1 cellular context compared by ENCODE assay signal in the genomic region with DNA sequence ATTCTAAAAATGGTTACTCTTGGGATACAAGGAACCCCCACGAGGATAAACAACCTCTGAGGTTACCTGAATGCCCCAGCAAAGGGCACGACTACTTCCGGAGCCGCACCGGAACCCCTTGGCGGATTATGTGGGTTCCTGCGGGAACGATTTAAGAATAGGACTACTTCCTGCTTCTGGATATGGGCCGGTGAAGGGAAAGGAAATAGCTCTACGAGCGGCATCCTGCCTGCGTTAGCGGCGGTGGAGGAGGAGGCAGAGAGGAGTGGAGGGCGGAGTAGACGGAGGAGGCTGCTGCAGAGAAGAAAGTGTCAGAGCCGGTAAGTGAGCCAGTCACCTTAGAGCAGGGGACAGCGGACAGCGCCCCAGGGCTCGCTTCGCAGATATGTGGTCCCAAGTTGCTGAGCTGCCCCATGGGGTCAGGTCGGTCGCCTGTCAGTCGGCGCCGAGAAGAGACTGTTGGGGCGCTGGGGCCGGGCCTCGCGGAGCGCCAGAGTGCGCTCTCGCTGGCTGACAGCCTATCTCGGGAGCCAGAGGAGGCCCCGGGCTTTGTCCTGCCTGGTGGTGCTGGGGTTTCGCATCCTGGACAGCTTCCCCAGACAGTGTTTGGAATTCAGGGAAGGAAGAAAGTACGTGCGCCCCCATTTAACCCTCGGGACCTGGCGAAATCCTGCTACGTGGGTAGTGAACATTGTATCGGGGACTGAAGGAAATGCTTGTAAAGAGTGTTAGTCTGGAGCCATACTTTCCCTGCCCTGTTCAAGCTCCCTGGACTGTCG.
TF ChIP-seq lines count a peak whose summit lies in the region.

A gene with protein sequence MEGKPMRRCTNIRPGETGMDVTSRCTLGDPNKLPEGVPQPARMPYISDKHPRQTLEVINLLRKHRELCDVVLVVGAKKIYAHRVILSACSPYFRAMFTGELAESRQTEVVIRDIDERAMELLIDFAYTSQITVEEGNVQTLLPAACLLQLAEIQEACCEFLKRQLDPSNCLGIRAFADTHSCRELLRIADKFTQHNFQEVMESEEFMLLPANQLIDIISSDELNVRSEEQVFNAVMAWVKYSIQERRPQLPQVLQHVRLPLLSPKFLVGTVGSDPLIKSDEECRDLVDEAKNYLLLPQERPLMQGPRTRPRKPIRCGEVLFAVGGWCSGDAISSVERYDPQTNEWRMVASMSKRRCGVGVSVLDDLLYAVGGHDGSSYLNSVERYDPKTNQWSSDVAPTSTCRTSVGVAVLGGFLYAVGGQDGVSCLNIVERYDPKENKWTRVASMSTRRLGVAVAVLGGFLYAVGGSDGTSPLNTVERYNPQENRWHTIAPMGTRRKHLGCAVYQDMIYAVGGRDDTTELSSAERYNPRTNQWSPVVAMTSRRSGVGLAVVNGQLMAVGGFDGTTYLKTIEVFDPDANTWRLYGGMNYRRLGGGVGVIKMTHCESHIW (plus strand): TSS at position 223 of the 779 bp plus-strand sequence. CDS start 1,063 bp downstream, outside the sequence.

TF ChIP-seq in HepG2, 621 proteins besides CTCF, POLR2A, EP300 and RAD21 (continued from another document and continues in another):
- TF ChIP-seq, protein P1, sequence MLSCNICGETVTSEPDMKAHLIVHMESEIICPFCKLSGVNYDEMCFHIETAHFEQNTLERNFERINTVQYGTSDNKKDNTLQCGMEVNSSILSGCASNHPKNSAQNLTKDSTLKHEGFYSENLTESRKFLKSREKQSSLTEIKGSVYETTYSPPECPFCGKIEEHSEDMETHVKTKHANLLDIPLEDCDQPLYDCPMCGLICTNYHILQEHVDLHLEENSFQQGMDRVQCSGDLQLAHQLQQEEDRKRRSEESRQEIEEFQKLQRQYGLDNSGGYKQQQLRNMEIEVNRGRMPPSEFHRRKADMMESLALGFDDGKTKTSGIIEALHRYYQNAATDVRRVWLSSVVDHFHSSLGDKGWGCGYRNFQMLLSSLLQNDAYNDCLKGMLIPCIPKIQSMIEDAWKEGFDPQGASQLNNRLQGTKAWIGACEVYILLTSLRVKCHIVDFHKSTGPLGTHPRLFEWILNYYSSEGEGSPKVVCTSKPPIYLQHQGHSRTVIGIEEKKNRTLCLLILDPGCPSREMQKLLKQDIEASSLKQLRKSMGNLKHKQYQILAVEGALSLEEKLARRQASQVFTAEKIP (CRISPR knock-in tag; IDR thresholded peaks at IDR 0.05; ENCODE audit: borderline replicate concordance): no peak
- TF ChIP-seq EHMT2 (IDR thresholded peaks at IDR 0.05; ENCODE audit: borderline replicate concordance, low read depth, low read length) (peak; percentile 98), ZNF615 (CRISPR knock-in tag; IDR thresholded peaks at IDR 0.05; ENCODE audit: borderline replicate concordance) (no peak), KLF6 (CRISPR knock-in tag; IDR thresholded peaks at IDR 0.05) (peak; percentile 67), NRL (CRISPR knock-in tag; IDR thresholded peaks at IDR 0.05; ENCODE audit: borderline replicate concordance) (peak; percentile 84; the same call in 1 of the 2 replicates), ZSCAN9 (CRISPR knock-in tag; IDR thresholded peaks at IDR 0.05; ENCODE audit: borderline replicate concordance) (peak; percentile 86), KMT2B (CRISPR knock-in tag; IDR thresholded peaks at IDR 0.05) (peak; percentile 98), PHF8 (CRISPR knock-in tag; IDR thresholded peaks at IDR 0.05) (peak; percentile 88), ETV5 (CRISPR knock-in tag; IDR thresholded peaks at IDR 0.05; ENCODE audit: borderline replicate concordance) (peak; percentile 94), SMAD3 (CRISPR knock-in tag; IDR thresholded peaks at IDR 0.05) (peak; percentile 94), HCFC1 (IDR thresholded peaks at IDR 0.05; ENCODE audit: low read depth, low read length) (peak; percentile 79), SUZ12 (IDR thresholded peaks at IDR 0.05; ENCODE audit: low read depth, low read length) (no peak), AHR (CRISPR knock-in tag; IDR thresholded peaks at IDR 0.05) (no peak)
- TF ChIP-seq, protein P2, sequence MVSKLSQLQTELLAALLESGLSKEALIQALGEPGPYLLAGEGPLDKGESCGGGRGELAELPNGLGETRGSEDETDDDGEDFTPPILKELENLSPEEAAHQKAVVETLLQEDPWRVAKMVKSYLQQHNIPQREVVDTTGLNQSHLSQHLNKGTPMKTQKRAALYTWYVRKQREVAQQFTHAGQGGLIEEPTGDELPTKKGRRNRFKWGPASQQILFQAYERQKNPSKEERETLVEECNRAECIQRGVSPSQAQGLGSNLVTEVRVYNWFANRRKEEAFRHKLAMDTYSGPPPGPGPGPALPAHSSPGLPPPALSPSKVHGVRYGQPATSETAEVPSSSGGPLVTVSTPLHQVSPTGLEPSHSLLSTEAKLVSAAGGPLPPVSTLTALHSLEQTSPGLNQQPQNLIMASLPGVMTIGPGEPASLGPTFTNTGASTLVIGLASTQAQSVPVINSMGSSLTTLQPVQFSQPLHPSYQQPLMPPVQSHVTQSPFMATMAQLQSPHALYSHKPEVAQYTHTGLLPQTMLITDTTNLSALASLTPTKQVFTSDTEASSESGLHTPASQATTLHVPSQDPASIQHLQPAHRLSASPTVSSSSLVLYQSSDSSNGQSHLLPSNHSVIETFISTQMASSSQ (IDR thresholded peaks at IDR 0.05; ENCODE audit: low read depth): no peak; the same call in 1 of the 2 replicates
- TF ChIP-seq, protein P2 (CRISPR knock-in tag; IDR thresholded peaks at IDR 0.05; ENCODE audit: borderline replicate concordance): peak; percentile 55; the same call in 1 of the 2 replicates
- TF ChIP-seq, protein P3, sequence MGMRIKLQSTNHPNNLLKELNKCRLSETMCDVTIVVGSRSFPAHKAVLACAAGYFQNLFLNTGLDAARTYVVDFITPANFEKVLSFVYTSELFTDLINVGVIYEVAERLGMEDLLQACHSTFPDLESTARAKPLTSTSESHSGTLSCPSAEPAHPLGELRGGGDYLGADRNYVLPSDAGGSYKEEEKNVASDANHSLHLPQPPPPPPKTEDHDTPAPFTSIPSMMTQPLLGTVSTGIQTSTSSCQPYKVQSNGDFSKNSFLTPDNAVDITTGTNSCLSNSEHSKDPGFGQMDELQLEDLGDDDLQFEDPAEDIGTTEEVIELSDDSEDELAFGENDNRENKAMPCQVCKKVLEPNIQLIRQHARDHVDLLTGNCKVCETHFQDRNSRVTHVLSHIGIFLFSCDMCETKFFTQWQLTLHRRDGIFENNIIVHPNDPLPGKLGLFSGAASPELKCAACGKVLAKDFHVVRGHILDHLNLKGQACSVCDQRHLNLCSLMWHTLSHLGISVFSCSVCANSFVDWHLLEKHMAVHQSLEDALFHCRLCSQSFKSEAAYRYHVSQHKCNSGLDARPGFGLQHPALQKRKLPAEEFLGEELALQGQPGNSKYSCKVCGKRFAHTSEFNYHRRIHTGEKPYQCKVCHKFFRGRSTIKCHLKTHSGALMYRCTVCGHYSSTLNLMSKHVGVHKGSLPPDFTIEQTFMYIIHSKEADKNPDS (CRISPR knock-in tag; IDR thresholded peaks at IDR 0.05): no peak
- TF ChIP-seq, protein P4, sequence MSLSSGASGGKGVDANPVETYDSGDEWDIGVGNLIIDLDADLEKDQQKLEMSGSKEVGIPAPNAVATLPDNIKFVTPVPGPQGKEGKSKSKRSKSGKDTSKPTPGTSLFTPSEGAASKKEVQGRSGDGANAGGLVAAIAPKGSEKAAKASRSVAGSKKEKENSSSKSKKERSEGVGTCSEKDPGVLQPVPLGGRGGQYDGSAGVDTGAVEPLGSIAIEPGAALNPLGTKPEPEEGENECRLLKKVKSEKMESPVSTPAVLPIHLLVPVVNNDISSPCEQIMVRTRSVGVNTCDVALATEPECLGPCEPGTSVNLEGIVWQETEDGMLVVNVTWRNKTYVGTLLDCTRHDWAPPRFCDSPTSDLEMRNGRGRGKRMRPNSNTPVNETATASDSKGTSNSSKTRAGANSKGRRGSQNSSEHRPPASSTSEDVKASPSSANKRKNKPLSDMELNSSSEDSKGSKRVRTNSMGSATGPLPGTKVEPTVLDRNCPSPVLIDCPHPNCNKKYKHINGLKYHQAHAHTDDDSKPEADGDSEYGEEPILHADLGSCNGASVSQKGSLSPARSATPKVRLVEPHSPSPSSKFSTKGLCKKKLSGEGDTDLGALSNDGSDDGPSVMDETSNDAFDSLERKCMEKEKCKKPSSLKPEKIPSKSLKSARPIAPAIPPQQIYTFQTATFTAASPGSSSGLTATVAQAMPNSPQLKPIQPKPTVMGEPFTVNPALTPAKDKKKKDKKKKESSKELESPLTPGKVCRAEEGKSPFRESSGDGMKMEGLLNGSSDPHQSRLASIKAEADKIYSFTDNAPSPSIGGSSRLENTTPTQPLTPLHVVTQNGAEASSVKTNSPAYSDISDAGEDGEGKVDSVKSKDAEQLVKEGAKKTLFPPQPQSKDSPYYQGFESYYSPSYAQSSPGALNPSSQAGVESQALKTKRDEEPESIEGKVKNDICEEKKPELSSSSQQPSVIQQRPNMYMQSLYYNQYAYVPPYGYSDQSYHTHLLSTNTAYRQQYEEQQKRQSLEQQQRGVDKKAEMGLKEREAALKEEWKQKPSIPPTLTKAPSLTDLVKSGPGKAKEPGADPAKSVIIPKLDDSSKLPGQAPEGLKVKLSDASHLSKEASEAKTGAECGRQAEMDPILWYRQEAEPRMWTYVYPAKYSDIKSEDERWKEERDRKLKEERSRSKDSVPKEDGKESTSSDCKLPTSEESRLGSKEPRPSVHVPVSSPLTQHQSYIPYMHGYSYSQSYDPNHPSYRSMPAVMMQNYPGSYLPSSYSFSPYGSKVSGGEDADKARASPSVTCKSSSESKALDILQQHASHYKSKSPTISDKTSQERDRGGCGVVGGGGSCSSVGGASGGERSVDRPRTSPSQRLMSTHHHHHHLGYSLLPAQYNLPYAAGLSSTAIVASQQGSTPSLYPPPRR (CRISPR knock-in tag; IDR thresholded peaks at IDR 0.05; ENCODE audit: borderline replicate concordance): no peak
- TF ChIP-seq, protein P5, sequence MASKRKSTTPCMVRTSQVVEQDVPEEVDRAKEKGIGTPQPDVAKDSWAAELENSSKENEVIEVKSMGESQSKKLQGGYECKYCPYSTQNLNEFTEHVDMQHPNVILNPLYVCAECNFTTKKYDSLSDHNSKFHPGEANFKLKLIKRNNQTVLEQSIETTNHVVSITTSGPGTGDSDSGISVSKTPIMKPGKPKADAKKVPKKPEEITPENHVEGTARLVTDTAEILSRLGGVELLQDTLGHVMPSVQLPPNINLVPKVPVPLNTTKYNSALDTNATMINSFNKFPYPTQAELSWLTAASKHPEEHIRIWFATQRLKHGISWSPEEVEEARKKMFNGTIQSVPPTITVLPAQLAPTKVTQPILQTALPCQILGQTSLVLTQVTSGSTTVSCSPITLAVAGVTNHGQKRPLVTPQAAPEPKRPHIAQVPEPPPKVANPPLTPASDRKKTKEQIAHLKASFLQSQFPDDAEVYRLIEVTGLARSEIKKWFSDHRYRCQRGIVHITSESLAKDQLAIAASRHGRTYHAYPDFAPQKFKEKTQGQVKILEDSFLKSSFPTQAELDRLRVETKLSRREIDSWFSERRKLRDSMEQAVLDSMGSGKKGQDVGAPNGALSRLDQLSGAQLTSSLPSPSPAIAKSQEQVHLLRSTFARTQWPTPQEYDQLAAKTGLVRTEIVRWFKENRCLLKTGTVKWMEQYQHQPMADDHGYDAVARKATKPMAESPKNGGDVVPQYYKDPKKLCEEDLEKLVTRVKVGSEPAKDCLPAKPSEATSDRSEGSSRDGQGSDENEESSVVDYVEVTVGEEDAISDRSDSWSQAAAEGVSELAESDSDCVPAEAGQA (IDR thresholded peaks at IDR 0.05; ENCODE audit: low read depth): peak; percentile 81
- TF ChIP-seq, protein P5 (CRISPR knock-in tag; IDR thresholded peaks at IDR 0.05; ENCODE audit: borderline replicate concordance): no peak
- TF ChIP-seq, protein P6, sequence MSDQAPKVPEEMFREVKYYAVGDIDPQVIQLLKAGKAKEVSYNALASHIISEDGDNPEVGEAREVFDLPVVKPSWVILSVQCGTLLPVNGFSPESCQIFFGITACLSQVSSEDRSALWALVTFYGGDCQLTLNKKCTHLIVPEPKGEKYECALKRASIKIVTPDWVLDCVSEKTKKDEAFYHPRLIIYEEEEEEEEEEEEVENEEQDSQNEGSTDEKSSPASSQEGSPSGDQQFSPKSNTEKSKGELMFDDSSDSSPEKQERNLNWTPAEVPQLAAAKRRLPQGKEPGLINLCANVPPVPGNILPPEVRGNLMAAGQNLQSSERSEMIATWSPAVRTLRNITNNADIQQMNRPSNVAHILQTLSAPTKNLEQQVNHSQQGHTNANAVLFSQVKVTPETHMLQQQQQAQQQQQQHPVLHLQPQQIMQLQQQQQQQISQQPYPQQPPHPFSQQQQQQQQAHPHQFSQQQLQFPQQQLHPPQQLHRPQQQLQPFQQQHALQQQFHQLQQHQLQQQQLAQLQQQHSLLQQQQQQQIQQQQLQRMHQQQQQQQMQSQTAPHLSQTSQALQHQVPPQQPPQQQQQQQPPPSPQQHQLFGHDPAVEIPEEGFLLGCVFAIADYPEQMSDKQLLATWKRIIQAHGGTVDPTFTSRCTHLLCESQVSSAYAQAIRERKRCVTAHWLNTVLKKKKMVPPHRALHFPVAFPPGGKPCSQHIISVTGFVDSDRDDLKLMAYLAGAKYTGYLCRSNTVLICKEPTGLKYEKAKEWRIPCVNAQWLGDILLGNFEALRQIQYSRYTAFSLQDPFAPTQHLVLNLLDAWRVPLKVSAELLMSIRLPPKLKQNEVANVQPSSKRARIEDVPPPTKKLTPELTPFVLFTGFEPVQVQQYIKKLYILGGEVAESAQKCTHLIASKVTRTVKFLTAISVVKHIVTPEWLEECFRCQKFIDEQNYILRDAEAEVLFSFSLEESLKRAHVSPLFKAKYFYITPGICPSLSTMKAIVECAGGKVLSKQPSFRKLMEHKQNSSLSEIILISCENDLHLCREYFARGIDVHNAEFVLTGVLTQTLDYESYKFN (CRISPR knock-in tag; conservative IDR thresholded peaks at IDR 0.05): peak; percentile 31; the same call in 1 of the 2 replicates
